ENCODE assay signal across 26 cellular contexts in genomic region chr10:110848106-110848505, GRCh38.
"Had no signal": no experiment of that assay in that cellular context is flagged by ENCODE, and none has a peak within 500 bp of the region (broad histone marks: within the 10 kb centered on the region; RNA-seq: fewer than 3 reads in every experiment).

No MANE protein-coding gene starts in this region.

- DNase-seq: cortex of kidney; dorsolateral prefrontal cortex; effector CD4-positive, alpha-beta T cell; foreskin fibroblast; gastrocnemius medialis; heart left ventricle; kidney; mucosa of descending colon; naive B cell; nephron progenitor cell; nucleus accumbens; posterior cingulate gyrus; psoas muscle; right cardiac atrium; sigmoid colon; stimulated activated CD4-positive, alpha-beta T cell treated with anti-CD3 and anti-CD28 coated beads, Interleukin-2, amount 100 ng/mL, for 24 hours; stimulated activated CD4-positive, alpha-beta T cell treated with anti-CD3 and anti-CD28 coated beads, Interleukin-4, amount 100 ng/mL, for 24 hours; stimulated activated naive CD4-positive, alpha-beta T cell treated with Interleukin-2 at 50 U/mL for 16 hours; stomach; thyroid gland had no signal

- H3K4me1 ChIP-seq: gastrocnemius medialis, psoas muscle, sigmoid colon had no signal

- H3K9me3 Mint-ChIP-seq: memory B cell; nephron progenitor cell; stimulated activated effector memory CD8-positive, alpha-beta T cell treated with anti-CD3 and anti-CD28 coated beads, Interleukin-12 subunit alpha, Interleukin-12 subunit beta, amount 100 ng/mL, for 72 hours; type B pancreatic cell had no signal

- H3K4me2 ChIP-seq: hepatocyte had no signal

- H3K27ac ChIP-seq: dorsolateral prefrontal cortex, gastrocnemius medialis, heart left ventricle, psoas muscle, sigmoid colon, thyroid gland had no signal

- H3K9me3 ChIP-seq: gastrocnemius medialis, heart left ventricle, mucosa of descending colon, psoas muscle, sigmoid colon, stomach, thyroid gland had no signal

- H3K27me3 ChIP-seq: dorsolateral prefrontal cortex, gastrocnemius medialis, heart left ventricle, hepatocyte, sigmoid colon, stomach, thyroid gland had no signal

- H3K4me3 Mint-ChIP-seq: memory B cell; nephron progenitor cell; stimulated activated effector memory CD8-positive, alpha-beta T cell treated with anti-CD3 and anti-CD28 coated beads, Interleukin-12 subunit alpha, Interleukin-12 subunit beta, amount 100 ng/mL, for 72 hours; type B pancreatic cell had no signal

- H3K4me3 ChIP-seq: dorsolateral prefrontal cortex, gastrocnemius medialis, heart left ventricle, hepatocyte, lung, mucosa of descending colon, psoas muscle, sigmoid colon, stomach, thyroid gland had no signal

- H2AFZ ChIP-seq: hepatocyte had no signal

- H3K27me3 Mint-ChIP-seq: memory B cell, naive B cell, type B pancreatic cell had no signal

- H3K79me2 ChIP-seq: hepatocyte had no signal

- H3K27ac Mint-ChIP-seq: memory B cell, type B pancreatic cell had no signal

- H3K36me3 Mint-ChIP-seq: naive B cell, type B pancreatic cell had no signal

- H3K36me3 ChIP-seq: gastrocnemius medialis, heart left ventricle, sigmoid colon, stomach, thyroid gland had no signal

- ATAC-seq: gastrocnemius medialis; heart left ventricle; left lobe of liver; mucosa of descending colon; psoas muscle; right cardiac atrium; stimulated activated effector memory CD8-positive, alpha-beta T cell treated with anti-CD3 and anti-CD28 coated beads, Interleukin-12 subunit alpha, Interleukin-12 subunit beta, amount 100 ng/mL, for 72 hours had no signal
